ENCODE assay signal across 1 cellular context in the genomic region with DNA sequence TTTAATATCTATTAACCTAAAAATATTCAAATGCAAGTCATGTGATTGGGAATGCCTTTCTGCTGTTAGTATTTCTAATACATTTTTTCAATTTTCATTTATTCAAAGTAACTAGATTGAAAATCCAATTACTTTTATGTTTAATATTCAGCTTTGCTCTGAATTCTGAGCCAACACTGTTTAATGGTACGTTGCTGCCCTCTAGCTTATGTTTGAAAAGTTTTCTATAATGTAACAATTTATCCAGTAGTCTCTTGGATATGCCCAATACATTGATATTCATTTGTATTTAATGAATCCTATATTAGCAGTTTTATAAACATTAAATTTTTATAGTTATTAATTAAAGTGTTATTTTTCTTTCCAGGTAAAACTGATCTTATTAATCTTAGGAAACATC.
TF ChIP-seq lines count a peak whose summit lies in the region.

No MANE protein-coding gene starts in this region.

TF ChIP-seq in H1, 55 proteins besides CTCF, POLR2A, EP300 and RAD21 (continued from another document):
- TF ChIP-seq SP1 (IDR thresholded peaks at IDR 0.05; ENCODE audit: low read depth, low read length), result no peak
- TF ChIP-seq JUND (IDR thresholded peaks at IDR 0.05; ENCODE audit: low read length), result no peak
- TF ChIP-seq SRF (IDR thresholded peaks at IDR 0.05; ENCODE audit: low read depth, low read length), result no peak
- TF ChIP-seq, protein P1, sequence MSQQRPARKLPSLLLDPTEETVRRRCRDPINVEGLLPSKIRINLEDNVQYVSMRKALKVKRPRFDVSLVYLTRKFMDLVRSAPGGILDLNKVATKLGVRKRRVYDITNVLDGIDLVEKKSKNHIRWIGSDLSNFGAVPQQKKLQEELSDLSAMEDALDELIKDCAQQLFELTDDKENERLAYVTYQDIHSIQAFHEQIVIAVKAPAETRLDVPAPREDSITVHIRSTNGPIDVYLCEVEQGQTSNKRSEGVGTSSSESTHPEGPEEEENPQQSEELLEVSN (IDR thresholded peaks at IDR 0.05), result no peak
- no peak for TF ChIP-seq SP4 (IDR thresholded peaks at IDR 0.05; ENCODE audit: low read length)
- TF ChIP-seq CTBP2 (IDR thresholded peaks at IDR 0.05; ENCODE audit: borderline replicate concordance, insufficient read depth, insufficient read length, low read length), result no peak
- no peak for TF ChIP-seq SIRT6 (IDR thresholded peaks at IDR 0.05; ENCODE audit: low read length)
- TF ChIP-seq RFX5 (IDR thresholded peaks at IDR 0.05; ENCODE audit: borderline replicate concordance, low read depth, low read length), result no peak
- TF ChIP-seq SIN3A (conservative IDR thresholded peaks at IDR 0.05 in 1 of 2, IDR thresholded peaks at IDR 0.05 in 1 of 2; ENCODE audit: low read depth in 1 of 2, low read length in 2 of 2), result no peak
- TF ChIP-seq MAFK (IDR thresholded peaks at IDR 0.05; ENCODE audit: low read depth, low read length), result no peak
- no peak for TF ChIP-seq NANOG (IDR thresholded peaks at IDR 0.05; ENCODE audit: insufficient read depth, low read depth, low read length, poor library complexity, severe bottlenecking)
- TF ChIP-seq TBP (IDR thresholded peaks at IDR 0.05; ENCODE audit: low read depth, low read length), result no peak
- TF ChIP-seq TEAD4 (IDR thresholded peaks at IDR 0.05; ENCODE audit: low read depth, low read length), result no peak
- no peak for TF ChIP-seq JUN (IDR thresholded peaks at IDR 0.05; ENCODE audit: low read depth, low read length)
